15 cellular contexts compared by ENCODE assay signal in the genomic region with DNA sequence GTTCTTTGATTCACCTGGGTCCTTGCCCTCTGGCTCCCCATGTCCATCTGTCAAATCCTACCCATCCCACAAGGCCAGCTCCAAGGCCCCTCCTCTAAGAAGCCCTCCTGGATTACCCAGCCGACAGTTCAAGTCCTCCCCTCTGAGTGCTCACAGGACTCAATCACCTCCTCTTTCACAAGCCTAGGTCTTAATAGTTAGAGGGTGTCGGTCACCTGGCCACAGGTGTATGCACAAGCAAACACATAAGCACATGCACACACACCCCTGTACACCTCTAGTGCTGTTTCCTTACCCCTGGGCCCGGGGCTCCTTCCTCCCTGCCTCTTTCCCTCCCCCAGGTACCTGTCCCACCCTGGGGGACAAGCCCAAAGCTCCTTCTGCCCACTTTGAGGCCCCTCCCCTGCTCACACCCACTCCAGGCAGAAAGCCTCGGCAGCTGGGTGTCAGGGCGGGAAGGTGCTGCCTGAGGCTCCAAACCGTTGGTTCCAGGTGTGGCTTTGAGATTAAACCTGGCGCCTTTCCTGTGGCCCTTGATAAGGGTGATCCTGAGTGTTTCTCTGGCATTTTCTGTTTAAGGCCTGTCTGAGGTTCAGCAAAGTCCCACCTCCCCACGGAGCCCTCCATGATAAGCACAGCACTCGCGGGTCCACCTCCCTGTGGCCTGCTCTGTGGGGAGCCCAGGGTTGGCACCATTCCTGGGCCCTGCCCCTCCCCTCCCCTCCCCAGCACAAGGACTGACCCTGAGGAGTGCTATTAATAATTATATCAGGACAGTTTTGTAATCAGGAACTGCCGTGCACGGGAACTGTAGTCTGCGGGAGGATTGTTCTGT. TPM values are rescaled to one million over a fixed set of nuclear protein-coding genes. Genes with fewer than 3 reads are reported as not detected.
DNase-seq lines count a peak whose midpoint lies in the region; ATAC-seq and TF ChIP-seq lines count a peak whose summit lies in the region.
"Had no signal": no experiment of that assay in that cellular context is flagged by ENCODE, and none has a peak within 500 bp of the region (broad histone marks: within the 10 kb centered on the region; RNA-seq: fewer than 3 reads in every experiment).

No MANE protein-coding gene starts in this region.

- intact Hi-C loops in mucosa of descending colon (cut with DNase I, micrococcal nuclease), result no loop called here

- H3K27ac ChIP-seq in BLaER1 treated with 17β-estradiol and CSF1 and Interleukin-3, amounts not matched to agents 10 nM and 100 nM, result no peak overlapping the region

- H4K20me1 ChIP-seq in BLaER1 treated with 17β-estradiol and CSF1 and Interleukin-3, amounts not matched to agents 10 nM and 100 nM, result 0 out of 22 replicates have a peak, but pooled peaks cover 0 to 10% (median 0%) of the 10 kb centered on the region in 11 experiments

- H3K4me3 ChIP-seq in BLaER1 treated with 17β-estradiol and CSF1 and Interleukin-3, amounts not matched to agents 10 nM and 100 nM, result no peak overlapping the region
- H3K4me3 ChIP-seq in mucosa of descending colon, result no peak overlapping the region

- no peak overlapping the region for H3K9ac ChIP-seq in BLaER1 treated with 17β-estradiol and CSF1 and Interleukin-3, amounts not matched to agents 10 nM and 100 nM

- H3K4me2 ChIP-seq in BLaER1 treated with 17β-estradiol and CSF1 and Interleukin-3, amounts not matched to agents 10 nM and 100 nM, result peak overlapping the region in 9 of 11 experiments; percentile 4 to 78 (median 62); a peak in 15 of 22 replicates

- ATAC-seq in mucosa of descending colon (peak; percentile 74), HG03439 (IDR thresholded peaks at IDR 0.05; ENCODE audit: unreplicated experiment) (no peak)
- ATAC-seq: stimulated activated effector memory CD8-positive, alpha-beta T cell treated with anti-CD3 and anti-CD28 coated beads, Interleukin-12 subunit alpha, Interleukin-12 subunit beta, amount 100 ng/mL, for 72 hours had no signal

- DNase-seq in OCI-M1 (lab: John Stamatoyannopoulos, UW) (peak; percentile 72), glomerular visceral epithelial cell (ENCODE audit: extremely low spot score) (peak; percentile 26), mucosa of descending colon (peak in 1 of 3 donors; percentile 58), NCI-H1436 (lab: John Stamatoyannopoulos, UW) (no peak), GM10266 (ENCODE audit: extremely low spot score) (no peak), inferior parietal cortex (ENCODE audit: extremely low spot score) (no peak)
- DNase-seq: activated B cell treated with CpG ODN at 0.5 μM for 24 hours; activated CD8-positive, alpha-beta memory T cell treated with anti-CD3 and anti-CD28 coated beads, Interleukin-2, amount 50 U/mL, for 4 hours; cerebellar nuclear complex; hypothalamus; NCI-H1436 treated with DMSO at 0.1 percent for 48 hours; stimulated activated CD4-positive, alpha-beta T cell treated with anti-CD3 and anti-CD28 coated beads, Interleukin-2, amount 100 ng/mL, for 48 hours had no signal

- peaks cover 0 to 5% (median 3%) of the 10 kb centered on the region in 11 experiments; a peak in 13 of 22 replicates for H3K9me3 ChIP-seq in BLaER1 treated with 17β-estradiol and CSF1 and Interleukin-3, amounts not matched to agents 10 nM and 100 nM (replicated peaks in 1 of 11)
- H3K9me3 ChIP-seq in mucosa of descending colon, result no peaks in the 10 kb centered on the region

- peaks cover 0 to 8% (median 0%) of the 10 kb centered on the region in 11 experiments; a peak in 1 of 22 replicates for H3K27me3 ChIP-seq in BLaER1 treated with 17β-estradiol and CSF1 and Interleukin-3, amounts not matched to agents 10 nM and 100 nM

- no peaks in the 10 kb centered on the region for H3K36me3 ChIP-seq in BLaER1 treated with 17β-estradiol and CSF1 and Interleukin-3, amounts not matched to agents 10 nM and 100 nM
- no peaks in the 10 kb centered on the region for H3K36me3 ChIP-seq in mucosa of descending colon (ENCODE audit: low read depth)

- peaks cover 31 to 97% (median 87%) of the 10 kb centered on the region in 10 experiments for H3K4me1 ChIP-seq in BLaER1 treated with 17β-estradiol and CSF1 and Interleukin-3, amounts not matched to agents 10 nM and 100 nM
- H3K4me1 ChIP-seq in mucosa of descending colon (ENCODE audit: low read depth), result peaks cover 5% of the 10 kb centered on the region

- no peak for TF ChIP-seq CTCF in mucosa of descending colon (IDR thresholded peaks at IDR 0.05)
- TF ChIP-seq CTCF in GM10266 (IDR thresholded peaks at IDR 0.05; ENCODE audit: control insufficient read depth, insufficient read depth, low read depth, missing control alignments), result no peak

RNA-seq across cellular contexts. Expression of a gene that starts 14.7 kb away (rescaled TPM):
- total RNA-seq in mucosa of descending colon, result 10 to 100 TPM; 43.0 to 89.6 (median 48.1) TPM

Comparison
In these comparisons a context has a peak if more than half of its experiments do, and no peak if none do; other contexts are left out.
1. DNase-seq: peak in OCI-M1 (single experiment) and glomerular visceral epithelial cell (single experiment); none in NCI-H1436 (single experiment), GM10266 (single experiment) and inferior parietal cortex (single experiment).